In genomic region chr4:8296491-8296890, GRCh38 we compare ENCODE assay signal across 23 cellular contexts. TPM values are rescaled to one million over a fixed set of nuclear protein-coding genes. Genes with fewer than 3 reads are reported as not detected.
DNase-seq lines count a peak whose midpoint lies in the region; ATAC-seq and TF ChIP-seq lines count a peak whose summit lies in the region.
"Had no signal": no experiment of that assay in that cellular context is flagged by ENCODE, and none has a peak within 500 bp of the region (broad histone marks: within the 10 kb centered on the region; RNA-seq: fewer than 3 reads in every experiment).

No MANE protein-coding gene starts in this region.

- no peaks in the 10 kb centered on the region for H3F3A ChIP-seq in PC-9 (ENCODE audit: insufficient read depth, low read depth)

- CTCF ChIA-PET in PC-9 (lab: Charles Lee) = no interaction called here

- DNase-seq in BE2C (peak; percentile 0), nephron progenitor cell (peak; percentile 0), tibial artery (peak; percentile 6 to 14), PC-9 (no peak), nucleus accumbens (lab: John Stamatoyannopoulos, UW) (no peak)
- DNase-seq: Calu3; CD8-positive, alpha-beta T cell; DMS153; GOT3; IMR-90; NCI-H1092 treated with DMSO at 0.1 percent for 48 hours; NCI-H1436 treated with DMSO at 0.1 percent for 48 hours; NCI-H1930; NCI-H226; NCI-H524; NCI-H774; NK-92 treated with Interleukin-12 subunit alpha and Interleukin-12 subunit beta, amount 100 ng/mL, for 24 hours had no signal

- no peak for ATAC-seq in HG03342 (IDR thresholded peaks at IDR 0.05; ENCODE audit: unreplicated experiment)
- ATAC-seq: CD8-positive, alpha-beta T cell; HCT116; Panc1 had no signal

- no peak overlapping the region for H3K4me3 Mint-ChIP-seq in nephron progenitor cell
- H3K4me3 Mint-ChIP-seq: CD8-positive, alpha-beta T cell had no signal

- H3K4me1 ChIP-seq in BE2C = no peaks in the 10 kb centered on the region
- peaks cover 9 to 19% (median 10%) of the 10 kb centered on the region in 10 experiments; a peak in 17 of 20 replicates for H3K4me1 ChIP-seq in BLaER1 treated with 17β-estradiol and CSF1 and Interleukin-3, amounts not matched to agents 10 nM and 100 nM
- H3K4me1 ChIP-seq in tibial artery = no peaks in the 10 kb centered on the region
- no peaks in the 10 kb centered on the region for H3K4me1 ChIP-seq in PC-9 (replicated peaks; ENCODE audit: insufficient read depth)
- H3K4me1 ChIP-seq: SJSA1 had no signal

- no TSS peak for BruUV-seq in PC-9 (replicated peaks; lab: Mats Ljungman, UMichigan)

- peaks cover 0 to 42% (median 0%) of the 10 kb centered on the region in 11 experiments; a peak in 3 of 22 replicates for H4K20me1 ChIP-seq in BLaER1 treated with 17β-estradiol and CSF1 and Interleukin-3, amounts not matched to agents 10 nM and 100 nM
- H4K20me1 ChIP-seq in PC-9 (ENCODE audit: insufficient read depth) = no peaks in the 10 kb centered on the region

- H3K27me3 Mint-ChIP-seq in nephron progenitor cell (ENCODE audit: low read depth, poor library complexity) = peaks cover 3% of the 10 kb centered on the region

- no peak overlapping the region for H2AFZ ChIP-seq in PC-9

- H3K9ac ChIP-seq in BLaER1 treated with 17β-estradiol and CSF1 and Interleukin-3, amounts not matched to agents 10 nM and 100 nM = peak overlapping the region in 1 of 11 experiments; percentile 4; a peak in 3 of 22 replicates
- H3K9ac ChIP-seq: KMS-11 had no signal

- peaks cover 8% of the 10 kb centered on the region for H3K36me3 Mint-ChIP-seq in nephron progenitor cell (ENCODE audit: low read depth)
- H3K36me3 Mint-ChIP-seq: CD8-positive, alpha-beta T cell had no signal

- intact Hi-C loops in tibial artery (cut with DNase I; ENCODE audit: low total_unique reads) = no loop called here
- intact Hi-C loops in PC-9 (cut with micrococcal nuclease; ENCODE audit: unreplicated experiment) = no loop called here

- H3K27ac Mint-ChIP-seq in nephron progenitor cell = no peak overlapping the region
- H3K27ac Mint-ChIP-seq: CD8-positive, alpha-beta T cell had no signal

- peaks cover 18% of the 10 kb centered on the region for H3K9me3 Mint-ChIP-seq in nephron progenitor cell

- H3K27me3 ChIP-seq in BE2C = no peaks in the 10 kb centered on the region
- no peaks in the 10 kb centered on the region for H3K27me3 ChIP-seq in BLaER1 treated with 17β-estradiol and CSF1 and Interleukin-3, amounts not matched to agents 10 nM and 100 nM
- no peaks in the 10 kb centered on the region for H3K27me3 ChIP-seq in tibial artery
- H3K27me3 ChIP-seq in PC-9 (ENCODE audit: insufficient read depth, low read depth) = no peaks in the 10 kb centered on the region
- H3K27me3 ChIP-seq: SJSA1 had no signal

- no peaks in the 10 kb centered on the region for H3K9me2 ChIP-seq in PC-9 (ENCODE audit: insufficient read depth)

- POLR2A ChIA-PET in PC-9 (lab: Charles Lee; ENCODE audit: unreplicated experiment) = interaction anchor here (0.6 kb wide), 1 partner anchor 432 kb away, joined by 12 read pairs; no protein-coding TSS in a partner anchor

- H3K4me2 ChIP-seq in BLaER1 treated with 17β-estradiol and CSF1 and Interleukin-3, amounts not matched to agents 10 nM and 100 nM = no peak overlapping the region
- no peak overlapping the region for H3K4me2 ChIP-seq in PC-9
- H3K4me2 ChIP-seq: KMS-11 had no signal

- H3K4me3 ChIP-seq in BE2C (ENCODE audit: low read depth, low read length) (no peak overlapping the region), tibial artery (no peak overlapping the region), PC-9 (no peak overlapping the region)
- H3K4me3 ChIP-seq in BLaER1 treated with 17β-estradiol and CSF1 and Interleukin-3, amounts not matched to agents 10 nM and 100 nM = no peak overlapping the region
- H3K4me3 ChIP-seq: SJSA1 had no signal

- peak overlapping the region in 7 of 11 experiments; percentile 8 to 61 (median 35); a peak in 7 of 22 replicates for H3K27ac ChIP-seq in BLaER1 treated with 17β-estradiol and CSF1 and Interleukin-3, amounts not matched to agents 10 nM and 100 nM
- no peak overlapping the region for H3K27ac ChIP-seq in tibial artery
- H3K27ac ChIP-seq in PC-9 = no peak overlapping the region
- H3K27ac ChIP-seq: KMS-11, SJSA1 had no signal

- TF ChIP-seq CTCF in BE2C (IDR thresholded peaks at IDR 0.05; ENCODE audit: low read depth, low read length) (no peak), nephron progenitor cell (IDR thresholded peaks at IDR 0.05) (no peak), tibial artery (IDR thresholded peaks at IDR 0.05) (no peak), PC-9 (conservative IDR thresholded peaks at IDR 0.05) (no peak)

- H3K79me2 ChIP-seq in PC-9 (ENCODE audit: low read depth) = no peaks in the 10 kb centered on the region

- H3K9me3 ChIP-seq in BE2C = no peaks in the 10 kb centered on the region
- no peaks in the 10 kb centered on the region; a peak in 1 of 22 replicates for H3K9me3 ChIP-seq in BLaER1 treated with 17β-estradiol and CSF1 and Interleukin-3, amounts not matched to agents 10 nM and 100 nM (replicated peaks in 1 of 11)
- no peaks in the 10 kb centered on the region for H3K9me3 ChIP-seq in tibial artery
- H3K9me3 ChIP-seq in PC-9 (ENCODE audit: insufficient read depth, low read depth) = no peaks in the 10 kb centered on the region
- H3K9me3 ChIP-seq: SJSA1 had no signal

- H3K36me3 ChIP-seq in BE2C (no peaks in the 10 kb centered on the region), tibial artery (no peaks in the 10 kb centered on the region), PC-9 (ENCODE audit: low read depth) (no peaks in the 10 kb centered on the region)
- peaks cover 0 to 97% (median 64%) of the 10 kb centered on the region in 11 experiments; a peak in 17 of 22 replicates for H3K36me3 ChIP-seq in BLaER1 treated with 17β-estradiol and CSF1 and Interleukin-3, amounts not matched to agents 10 nM and 100 nM
- H3K36me3 ChIP-seq: SJSA1 had no signal

- H3K4me1 Mint-ChIP-seq in nephron progenitor cell = no peaks in the 10 kb centered on the region

RNA-seq across cellular contexts. Expression of gene HTRA3, which starts 26.9 kb away (rescaled TPM):
- polyA plus RNA-seq in BE2C (2012; ENCODE audit: insufficient read depth, insufficient read length, low read depth) = not detected
- 14.1 and 22.8 TPM in 2 replicates for total RNA-seq in PC-9 (2021)
- total RNA-seq: Calu3; CD8-positive, alpha-beta T cell had no signal

Comparison
In these comparisons a context has a peak if more than half of its experiments do, and no peak if none do; other contexts are left out.
1. DNase-seq: peak in BE2C (single experiment), nephron progenitor cell (single experiment) and tibial artery (2 of 2); none in PC-9 (0 of 2) and nucleus accumbens (0 of 56).
2. H3K27ac ChIP-seq: peak in BLaER1 treated with 17β-estradiol and CSF1 and Interleukin-3, amounts not matched to agents 10 nM and 100 nM (7 of 11); none in tibial artery (0 of 2) and PC-9 (single experiment).